In the genomic region with DNA sequence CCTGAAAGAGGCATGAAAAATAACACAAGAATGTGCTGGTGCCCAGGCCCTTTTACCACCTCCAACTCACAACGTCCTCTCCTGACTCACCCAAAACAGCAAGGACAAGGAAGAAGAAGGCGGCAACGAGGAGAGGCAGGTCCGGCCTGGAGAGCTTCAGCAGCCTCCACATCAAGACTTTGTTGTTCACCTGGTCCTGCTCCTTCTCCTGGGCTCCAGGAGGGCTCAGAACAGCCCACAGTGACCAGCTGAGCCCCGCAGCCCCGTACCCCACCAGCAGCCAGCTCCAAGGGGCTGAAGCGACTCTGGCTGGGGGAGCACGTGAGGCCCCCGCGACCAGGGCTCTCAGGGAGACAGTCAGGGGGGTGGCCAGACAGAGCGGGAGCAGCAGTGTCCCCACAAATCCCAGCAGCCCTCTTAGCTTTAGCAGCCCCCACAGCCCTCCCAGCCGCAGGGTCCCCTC, we compare ENCODE assay signal across 8 cellular contexts. TPM values are rescaled to one million over a fixed set of nuclear protein-coding genes. Genes with fewer than 3 reads are reported as not detected.
DNase-seq lines count a peak whose midpoint lies in the region; ATAC-seq and TF ChIP-seq lines count a peak whose summit lies in the region.

No MANE protein-coding gene starts in this region.

- H3K27ac ChIP-seq in GM23338 (ENCODE audit: low read depth) (no peak overlapping the region), RWPE1 (peak overlapping the region; percentile 85), esophagus muscularis mucosa (replicated peaks in 1 of 4) (peak overlapping the region; percentile 86 to 96 (median 92)), psoas muscle (peak overlapping the region; percentile 95)

- peaks cover 4% of the 10 kb centered on the region for H3K27me3 ChIP-seq in GM23338 (ENCODE audit: insufficient read depth)
- no peaks in the 10 kb centered on the region for H3K27me3 ChIP-seq in esophagus muscularis mucosa
- no peaks in the 10 kb centered on the region for H3K27me3 ChIP-seq in psoas muscle (ENCODE audit: insufficient read depth in 3 of 3, low read length in 2 of 3)

- H3F3A ChIP-seq in GM23338 (replicated peaks; ENCODE audit: low read depth): no peaks in the 10 kb centered on the region

- H3K27ac Mint-ChIP-seq in GM23338: no peak overlapping the region

- no peaks in the 10 kb centered on the region for H3K79me2 ChIP-seq in GM23338 (replicated peaks; ENCODE audit: insufficient read depth)

- CTCF ChIA-PET in RWPE1 (lab: Yijun Ruan, JAX): interaction anchor here (0.6 to 3.1 kb wide), 7 partner anchors 12 to 109 kb away, joined by 3 to 55 read pairs (median 8); a partner anchor contains a TSS

- no peaks in the 10 kb centered on the region for H3K9me2 ChIP-seq in GM23338 (ENCODE audit: insufficient read depth)

- H3K27me3 Mint-ChIP-seq in GM23338 (ENCODE audit: insufficient read depth, low read depth, poor library complexity): peaks cover 8% of the 10 kb centered on the region

- H3K36me3 ChIP-seq in GM23338 (ENCODE audit: insufficient read depth): peaks cover 6% of the 10 kb centered on the region; the same call in 1 of the 2 replicates
- H3K36me3 ChIP-seq in esophagus muscularis mucosa: peaks cover 9 to 60% (median 31%) of the 10 kb centered on the region in 4 donors
- peaks cover 0 to 43% of the 10 kb centered on the region in 2 donors for H3K36me3 ChIP-seq in psoas muscle (ENCODE audit: insufficient read depth in 1 of 2, low read depth in 1 of 2)

- no peak for TF ChIP-seq EP300 in esophagus muscularis mucosa (IDR thresholded peaks at IDR 0.05)

- intact Hi-C loops in esophagus muscularis mucosa (cut with DNase I) (loop anchor here (1.0 to 5.0 kb wide), 2 partner anchors 30 to 140 kb away; no protein-coding TSS in a partner anchor), psoas muscle (cut with DNase I) (loop anchor here (1.0 to 2.0 kb wide), 4 partner anchors 15 to 31 kb away; a partner anchor contains a TSS)

- peaks cover 19% of the 10 kb centered on the region for H3K36me3 Mint-ChIP-seq in GM23338 (ENCODE audit: low read depth)

- no peak for TF ChIP-seq POLR2A in esophagus muscularis mucosa (IDR thresholded peaks at IDR 0.05; ENCODE audit: low read depth)

- H3K4me1 ChIP-seq in GM23338 (ENCODE audit: insufficient read depth): peaks cover 10% of the 10 kb centered on the region; the same call in 1 of the 2 replicates
- H3K4me1 ChIP-seq in esophagus muscularis mucosa: peaks cover 13 to 39% (median 19%) of the 10 kb centered on the region in 4 donors
- peaks cover 12% of the 10 kb centered on the region for H3K4me1 ChIP-seq in psoas muscle

- TF ChIP-seq CTCF in GM23338 (conservative IDR thresholded peaks at IDR 0.05; ENCODE audit: low read depth in 2 of 2) (no peak), RWPE1 (conservative IDR thresholded peaks at IDR 0.05; ENCODE audit: low read depth) (no peak), esophagus muscularis mucosa (IDR thresholded peaks at IDR 0.05) (no peak), psoas muscle (IDR thresholded peaks at IDR 0.05) (no peak)

- WGBS in esophagus muscularis mucosa: 34% methylated on average over 9 of the region's 12 CpGs
- WGBS in psoas muscle, 3 donors: 15 to 27% (median 23%) methylated on average over 6 to 12 of the region's 12 CpGs

- ATAC-seq in GM23338: no peak; the same call in 1 of the 3 replicates
- peak in 2 of 4 donors; percentile 0 to 4 for ATAC-seq in psoas muscle
- no peak for ATAC-seq in HG03097 (IDR thresholded peaks at IDR 0.05; ENCODE audit: low FRiP score, unreplicated experiment)
- ATAC-seq in GM21619 (IDR thresholded peaks at IDR 0.05; ENCODE audit: unreplicated experiment): no peak

- H3K4me2 ChIP-seq in GM23338: peak overlapping the region; percentile 92

- H3K4me3 Mint-ChIP-seq in GM23338: peak overlapping the region; percentile 80

- H2AFZ ChIP-seq in GM23338: peak overlapping the region; percentile 94

- H3K4me1 Mint-ChIP-seq in GM23338: peaks cover 12% of the 10 kb centered on the region

- no peak for DNase-seq in GM23338 (ENCODE audit: low spot score)
- DNase-seq in RWPE1 (ENCODE audit: low spot score): peak; percentile 50
- peak; percentile 79 for DNase-seq in esophagus muscularis mucosa (ENCODE audit: extremely low spot score)
- no peak for DNase-seq in psoas muscle
- DNase-seq in SW 1271 (lab: John Stamatoyannopoulos, UW): no peak
- DNase-seq in GF-D8 (lab: John Stamatoyannopoulos, UW): no peak

- POLR2A ChIA-PET in RWPE1 (lab: Yijun Ruan, JAX; ENCODE audit: low non-redundant PET): interaction anchor here (1.4 to 1.7 kb wide), 2 partner anchors 16 to 30 kb away, joined by 10 read pairs; a partner anchor contains a TSS

- H3K9me3 Mint-ChIP-seq in GM23338: no peaks in the 10 kb centered on the region

- H3K9me3 ChIP-seq in esophagus muscularis mucosa (no peaks in the 10 kb centered on the region), psoas muscle (no peaks in the 10 kb centered on the region)

- no peaks in the 10 kb centered on the region for H4K20me1 ChIP-seq in GM23338 (replicated peaks; ENCODE audit: insufficient read depth)

- peak overlapping the region; percentile 71 for H3K4me3 ChIP-seq in GM23338
- peak overlapping the region; percentile 63 to 94 (median 82) for H3K4me3 ChIP-seq in esophagus muscularis mucosa
- H3K4me3 ChIP-seq in psoas muscle: peak overlapping the region; percentile 94

TF ChIP-seq in GM23338, 12 proteins besides CTCF, POLR2A, EP300 and RAD21 (continues in another document):
- TF ChIP-seq NANOG (IDR thresholded peaks at IDR 0.05; ENCODE audit: borderline replicate concordance): no peak
- no peak for TF ChIP-seq CREB1 (CRISPR knock-in tag; IDR thresholded peaks at IDR 0.05; ENCODE audit: low read depth)

RNA-seq across cellular contexts. Expression of a gene that starts 0.9 kb away (rescaled TPM):
- total RNA-seq in GM23338 (2014; rRNA removed; shearing (Covaris generic)): 9.5 and 102 TPM in 2 replicates
- 3.4 and 4.9 TPM in 2 replicates for polyA plus RNA-seq in GM23338 (2016; fragmentation: Nextera tagmentation; extraction: Ambion mirVana)
- total RNA-seq in esophagus muscularis mucosa: 10 to 100 TPM in 3 of 4 donors, 1 to 10 TPM in 1; 8.6 to 16.3 (median 13.4) TPM
- 10 to 100 TPM; 13.6 to 18.5 (median 16.5) TPM for total RNA-seq in psoas muscle
- polyA plus RNA-seq in psoas muscle: 10 to 100 TPM in 1 of 3 donors, 1 to 10 TPM in 2; 7.6 to 16.6 (median 7.7) TPM

RNA-seq across cellular contexts. Expression of a gene that starts 6.2 kb away (rescaled TPM):
- total RNA-seq in GM23338 (2014; rRNA removed; shearing (Covaris generic)): 16.5 and 20.2 TPM in 2 replicates
- polyA plus RNA-seq in GM23338 (2016; fragmentation: Nextera tagmentation; extraction: Ambion mirVana): 27.1 and 27.6 TPM in 2 replicates
- total RNA-seq in esophagus muscularis mucosa: 10 to 100 TPM; 25.7 to 38.4 (median 32.4) TPM
- total RNA-seq in psoas muscle: 10 to 100 TPM in 3 of 4 donors, 1 to 10 TPM in 1; 7.0 to 10.8 (median 10.2) TPM
- polyA plus RNA-seq in psoas muscle: 10 to 100 TPM in 2 of 3 donors, 1 to 10 TPM in 1; 7.7 to 19.2 (median 14.2) TPM

RNA-seq across cellular contexts. Expression of a gene that starts 15.8 kb away (rescaled TPM):
- total RNA-seq in GM23338 (2014; rRNA removed; shearing (Covaris generic)): 16.5 and 22.0 TPM in 2 replicates
- 13.8 and 14.2 TPM in 2 replicates for polyA plus RNA-seq in GM23338 (2016; fragmentation: Nextera tagmentation; extraction: Ambion mirVana)
- 10 to 100 TPM; 28.7 to 45.7 (median 34.8) TPM for total RNA-seq in esophagus muscularis mucosa
- 10 to 100 TPM; 14.1 to 23.5 (median 16.8) TPM for total RNA-seq in psoas muscle
- 10 to 100 TPM; 15.2 to 21.7 (median 17.7) TPM for polyA plus RNA-seq in psoas muscle

RNA-seq across cellular contexts. Expression of a gene that starts 16.3 kb away (rescaled TPM):
- 2.8 TPM in 1 of 2 replicates, not detected in the other for total RNA-seq in GM23338 (2014; rRNA removed; shearing (Covaris generic))
- 5.5 and 6.2 TPM in 2 replicates for polyA plus RNA-seq in GM23338 (2016; fragmentation: Nextera tagmentation; extraction: Ambion mirVana)
- 10 to 100 TPM in 3 of 4 donors, 1 to 10 TPM in 1; 9.1 to 26.2 (median 20.5) TPM for total RNA-seq in esophagus muscularis mucosa
- total RNA-seq in psoas muscle: 10 to 100 TPM in 2 of 4 donors, 1 to 10 TPM in 2; 6.6 to 10.5 (median 10.0) TPM
- polyA plus RNA-seq in psoas muscle: 10 to 100 TPM in 2 of 3 donors, 1 to 10 TPM in 1; 8.0 to 18.0 (median 13.2) TPM

RNA-seq across cellular contexts. Expression of a gene that starts 20.9 kb away (rescaled TPM):
- 0.23 TPM in 1 of 2 replicates, not detected in the other for total RNA-seq in GM23338 (2014; rRNA removed; shearing (Covaris generic))
- not detected in 2 replicates for polyA plus RNA-seq in GM23338 (2016; fragmentation: Nextera tagmentation; extraction: Ambion mirVana)
- under 1 TPM in 3 of 4 donors, not detected in 1; 0.19 to 0.33 (median 0.29) TPM for total RNA-seq in esophagus muscularis mucosa
- under 1 TPM in 1 of 4 donors, not detected in 3; 0.21 TPM for total RNA-seq in psoas muscle
- polyA plus RNA-seq in psoas muscle: under 1 TPM; 0.10 to 0.25 (median 0.18) TPM

Comparison
In these comparisons a context has a peak if more than half of its experiments do, and no peak if none do; other contexts are left out.
1. DNase-seq: peak in RWPE1 (single experiment) and esophagus muscularis mucosa (single experiment); none in GM23338 (single experiment), psoas muscle (0 of 2), SW 1271 (0 of 2) and GF-D8 (single experiment).
2. Peak in every context shown above with its lines, with median percentiles within 50 percentile points of each other: H3K4me3 ChIP-seq.